14 cellular contexts compared by ENCODE assay signal in genomic region chr13:92967923-92968322, GRCh38.
DNase-seq lines count a peak whose midpoint lies in the region; ATAC-seq and TF ChIP-seq lines count a peak whose summit lies in the region.
"Had no signal": no experiment of that assay in that cellular context is flagged by ENCODE, and none has a peak within 500 bp of the region (broad histone marks: within the 10 kb centered on the region; RNA-seq: fewer than 3 reads in every experiment).

No MANE protein-coding gene starts in this region.

- H3K36me3 ChIP-seq in psoas muscle (ENCODE audit: insufficient read depth in 1 of 2, low read depth in 1 of 2) (no peaks in the 10 kb centered on the region), adrenal gland (replicated peaks in 1 of 2) (no peaks in the 10 kb centered on the region)
- H3K36me3 ChIP-seq: upper lobe of left lung had no signal

- no peak overlapping the region for H3K27ac Mint-ChIP-seq in WTC11
- H3K27ac Mint-ChIP-seq: activated naive CD4-positive, alpha-beta T cell treated with anti-CD3 and anti-CD28 coated beads for 36 hours; IgD-negative memory B cell had no signal

- WGBS in psoas muscle, 3 donors = 70 to 80% (median 75%) methylated on average over 3 of the region's 3 CpGs
- WGBS in adrenal gland, 4 donors = 72 to 90% (median 85%) methylated on average over 3 of the region's 3 CpGs

- no peaks in the 10 kb centered on the region for H3K4me1 ChIP-seq in psoas muscle
- no peaks in the 10 kb centered on the region for H3K4me1 ChIP-seq in adrenal gland (replicated peaks in 1 of 2)
- H3K4me1 ChIP-seq: upper lobe of left lung had no signal

- TF ChIP-seq POLR2A in adrenal gland (IDR thresholded peaks at IDR 0.05) = no peak

- intact Hi-C loops in psoas muscle (cut with DNase I) (no loop called here), adrenal gland (cut with DNase I) (no loop called here)

- H3K4me3 ChIP-seq in psoas muscle = no peak overlapping the region
- H3K4me3 ChIP-seq in adrenal gland = no peak overlapping the region
- H3K4me3 ChIP-seq: upper lobe of left lung had no signal

- no peaks in the 10 kb centered on the region for H3K27me3 ChIP-seq in psoas muscle (ENCODE audit: insufficient read depth in 3 of 3, low read length in 2 of 3)
- H3K27me3 ChIP-seq in adrenal gland = no peaks in the 10 kb centered on the region
- H3K27me3 ChIP-seq: upper lobe of left lung had no signal

- ATAC-seq in WTC11 = peak; percentile 52
- no peak for ATAC-seq in psoas muscle
- ATAC-seq in HG03139 (IDR thresholded peaks at IDR 0.05; ENCODE audit: unreplicated experiment) = no peak
- ATAC-seq: right cardiac atrium had no signal

- in situ Hi-C loops in KBM-7 (cut with MboI; ENCODE audit: low pct_unique_long_range_greater_than_20kb, low sequenced_read_pairs) = no loop called here

- no peak overlapping the region for H3K27ac ChIP-seq in psoas muscle
- H3K27ac ChIP-seq in adrenal gland = no peak overlapping the region
- H3K27ac ChIP-seq: upper lobe of left lung had no signal

- peak; percentile 4 for DNase-seq in COR-L47 (lab: John Stamatoyannopoulos, UW)
- DNase-seq in KBM-7 = peak; percentile 9
- DNase-seq in WTC11 (ENCODE audit: low spot score) = no peak
- peak; percentile 9 for DNase-seq in left kidney (ENCODE audit: low read depth, low spot score)
- DNase-seq in NCI-H1436 (lab: John Stamatoyannopoulos, UW) = no peak
- DNase-seq in psoas muscle = no peak
- no peak for DNase-seq in adrenal gland
- DNase-seq: activated naive CD4-positive, alpha-beta T cell treated with anti-CD3 and anti-CD28 coated beads for 36 hours; NCI-H446; right cardiac atrium; SW 1271; upper lobe of left lung had no signal

- no peak for TF ChIP-seq CTCF in WTC11 (IDR thresholded peaks at IDR 0.05)
- TF ChIP-seq CTCF in psoas muscle (IDR thresholded peaks at IDR 0.05) = no peak
- TF ChIP-seq CTCF in adrenal gland (IDR thresholded peaks at IDR 0.05) = no peak

- peaks cover 10% of the 10 kb centered on the region for H3K9me3 Mint-ChIP-seq in WTC11

- no peak overlapping the region for H3K4me3 Mint-ChIP-seq in WTC11
- H3K4me3 Mint-ChIP-seq: activated naive CD4-positive, alpha-beta T cell treated with anti-CD3 and anti-CD28 coated beads for 36 hours; IgD-negative memory B cell had no signal

- POLR2A ChIA-PET in WTC11 (lab: Charles Lee) = no interaction called here

- peaks cover 6% of the 10 kb centered on the region; the same call in 1 of the 2 replicates for H3K4me1 Mint-ChIP-seq in WTC11
- H3K4me1 Mint-ChIP-seq: IgD-negative memory B cell had no signal

- peaks cover 5% of the 10 kb centered on the region for H3K36me3 Mint-ChIP-seq in WTC11
- H3K36me3 Mint-ChIP-seq: IgD-negative memory B cell had no signal

- no peaks in the 10 kb centered on the region for H3K27me3 Mint-ChIP-seq in WTC11 (ENCODE audit: low read depth)
- H3K27me3 Mint-ChIP-seq: IgD-negative memory B cell had no signal

- H3K9me3 ChIP-seq in psoas muscle = no peaks in the 10 kb centered on the region
- H3K9me3 ChIP-seq in adrenal gland (replicated peaks in 1 of 3) = no peaks in the 10 kb centered on the region
- H3K9me3 ChIP-seq: upper lobe of left lung had no signal

- CTCF ChIA-PET in WTC11 (lab: Charles Lee) = interaction anchor here (1.2 kb wide), 1 partner anchor 260 kb away, joined by 3 read pairs; no protein-coding TSS in a partner anchor

TF ChIP-seq in WTC11, 78 proteins besides CTCF, POLR2A, EP300 and RAD21:
- no peak for TF ChIP-seq TP53 (CRISPR knock-in tag; IDR thresholded peaks at IDR 0.05)
- TF ChIP-seq, protein P1, sequence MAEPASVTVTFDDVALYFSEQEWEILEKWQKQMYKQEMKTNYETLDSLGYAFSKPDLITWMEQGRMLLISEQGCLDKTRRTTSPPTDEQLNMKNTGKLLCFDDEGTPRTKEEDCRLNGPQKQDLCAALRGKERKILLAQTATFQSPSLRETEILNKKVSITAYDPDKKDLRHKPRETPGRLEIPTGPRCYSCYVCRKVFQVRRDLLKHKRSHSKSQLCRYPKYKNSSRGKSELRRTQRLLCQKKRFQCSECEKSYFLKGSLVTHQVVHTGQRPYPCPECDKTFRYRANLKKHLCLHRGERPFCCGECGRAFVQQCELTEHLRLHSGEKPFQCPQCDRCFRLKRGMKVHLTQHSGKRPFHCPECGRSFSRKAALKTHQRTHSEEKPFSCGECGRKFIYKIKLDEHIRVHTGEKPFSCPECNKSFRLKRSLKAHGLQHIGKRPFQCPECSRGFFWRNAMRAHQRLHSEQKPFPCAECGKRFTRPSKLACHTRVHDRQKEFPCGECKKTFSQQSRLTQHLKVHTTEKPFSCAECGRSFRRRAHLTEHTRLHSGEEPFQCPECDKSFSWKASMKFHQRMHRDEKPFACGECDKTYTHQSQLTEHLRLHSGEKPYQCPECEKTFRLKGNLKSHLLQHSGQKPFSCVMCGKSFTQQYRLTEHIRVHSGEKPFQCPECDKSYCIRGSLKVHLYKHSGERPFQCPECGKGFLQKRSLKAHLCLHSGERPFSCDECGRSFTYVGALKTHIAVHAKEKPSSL (CRISPR knock-in tag; conservative IDR thresholded peaks at IDR 0.05) = no peak
- TF ChIP-seq ZNF281 (CRISPR knock-in tag; IDR thresholded peaks at IDR 0.05) = no peak

Comparison
In these comparisons a context has a peak if more than half of its experiments do, and no peak if none do; other contexts are left out.
1. DNase-seq: peak in COR-L47 (single experiment), KBM-7 (single experiment) and left kidney (single experiment); none in WTC11 (single experiment), NCI-H1436 (single experiment), psoas muscle (0 of 2) and adrenal gland (0 of 7).